ENCODE assay signal across 7 cellular contexts in the genomic region with DNA sequence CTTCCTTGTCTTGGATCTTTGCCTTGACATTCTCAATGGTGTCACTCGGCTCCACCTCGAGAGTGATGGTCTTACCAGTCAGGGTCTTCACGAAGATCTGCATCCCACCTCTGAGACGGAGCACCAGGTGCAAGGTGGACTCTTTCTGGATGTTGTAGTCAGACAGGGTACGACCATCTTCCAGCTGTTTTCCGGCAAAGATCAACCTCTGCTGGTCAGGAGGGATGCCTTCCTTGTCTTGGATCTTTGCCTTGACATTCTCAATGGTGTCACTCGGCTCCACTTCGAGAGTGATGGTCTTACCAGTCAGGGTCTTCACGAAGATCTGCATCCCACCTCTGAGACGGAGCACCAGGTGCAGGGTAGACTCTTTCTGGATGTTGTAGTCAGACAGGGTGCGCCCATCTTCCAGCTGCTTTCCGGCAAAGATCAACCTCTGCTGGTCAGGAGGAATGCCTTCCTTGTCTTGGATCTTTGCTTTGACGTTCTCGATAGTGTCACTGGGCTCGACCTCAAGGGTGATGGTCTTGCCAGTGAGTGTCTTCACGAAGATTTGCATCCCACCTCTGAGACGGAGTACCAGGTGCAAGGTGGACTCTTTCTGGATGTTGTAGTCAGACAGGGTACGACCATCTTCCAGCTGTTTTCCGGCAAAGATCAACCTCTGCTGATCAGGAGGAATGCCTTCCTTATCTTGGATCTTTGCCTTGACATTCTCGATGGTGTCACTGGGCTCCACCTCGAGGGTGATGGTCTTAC. TPM values are rescaled to one million over a fixed set of nuclear protein-coding genes. Genes with fewer than 3 reads are reported as not detected.
A peak's percentile ranks its signal among the peaks of the same experiment; 100 is the strongest.
DNase-seq lines count a peak whose midpoint lies in the region; ATAC-seq and TF ChIP-seq lines count a peak whose summit lies in the region.
"Not testable (repeated sequence)": the region's sequence is repeated elsewhere in the genome, so short reads cannot be mapped to it uniquely, and the experiment has no call there.

No MANE protein-coding gene starts in this region.

- TF ChIP-seq POLR2A in heart left ventricle (IDR thresholded peaks at IDR 0.05) = not testable (repeated sequence)

- H3K36me3 Mint-ChIP-seq in activated naive CD4-positive, alpha-beta T cell treated with anti-CD3 and anti-CD28 coated beads, Interleukin-2, amount 50 U/mL, for 24 hours = peaks cover 28% of the 10 kb centered on the region

- H3K27me3 Mint-ChIP-seq in activated naive CD4-positive, alpha-beta T cell treated with anti-CD3 and anti-CD28 coated beads, Interleukin-2, amount 50 U/mL, for 24 hours = not testable (repeated sequence)

- CTCF ChIA-PET in RWPE1 (lab: Yijun Ruan, JAX) = interaction anchor here (2.5 kb wide), 1 partner anchor 28 kb away, joined by 11 read pairs; no protein-coding TSS in a partner anchor

- in situ Hi-C loops in GM23248 (cut with MboI) = not testable (repeated sequence)

- not testable (repeated sequence) for TF ChIP-seq CTCF in RWPE1 (conservative IDR thresholded peaks at IDR 0.05; ENCODE audit: low read depth); colonic mucosa (IDR thresholded peaks at IDR 0.05); heart left ventricle (IDR thresholded peaks at IDR 0.05)

- POLR2A ChIA-PET in RWPE1 (lab: Yijun Ruan, JAX; ENCODE audit: low non-redundant PET) = not testable (repeated sequence)

- peak overlapping the region; percentile 99 for H3K27ac Mint-ChIP-seq in activated naive CD4-positive, alpha-beta T cell treated with anti-CD3 and anti-CD28 coated beads, Interleukin-2, amount 50 U/mL, for 24 hours

- H3K36me3 ChIP-seq in GM23248 (ENCODE audit: low read depth) (peaks cover 16% of the 10 kb centered on the region), heart left ventricle (peaks cover 0 to 40% (median 28%) of the 10 kb centered on the region in 9 donors), muscle layer of duodenum (ENCODE audit: control insufficient read depth in 1 of 2, insufficient read depth in 2 of 2, low read length in 2 of 2) (peaks cover 19 to 46% of the 10 kb centered on the region in 2 donors)
- not testable (repeated sequence) for H3K36me3 ChIP-seq in colonic mucosa

- H3K4me3 Mint-ChIP-seq in activated naive CD4-positive, alpha-beta T cell treated with anti-CD3 and anti-CD28 coated beads, Interleukin-2, amount 50 U/mL, for 24 hours = peak overlapping the region; percentile 98

- 41 to 47% methylated on average over 19 of the region's 21 CpGs for WGBS in GM23248 (ENCODE audit: low coverage in 1 of 2, low lambda C conversion rate in 2 of 2, missing lambda C conversion rate in 2 of 2), 2 experiments
- WGBS in heart left ventricle, 4 donors = 25 to 45% (median 37%) methylated on average over 14 to 19 of the region's 21 CpGs

- peaks cover 21% of the 10 kb centered on the region for H4K20me1 ChIP-seq in GM23248 (ENCODE audit: insufficient read depth)

- not testable (repeated sequence) for DNase-seq in GM23248; RWPE1 (ENCODE audit: low spot score); colonic mucosa; heart left ventricle; skeletal muscle cell (ENCODE audit: low read depth)

- peaks cover 72% of the 10 kb centered on the region for H3F3A ChIP-seq in GM23248 (ENCODE audit: insufficient read depth)

- H3K9me3 ChIP-seq in GM23248 (ENCODE audit: low read depth); colonic mucosa; heart left ventricle; muscle layer of duodenum (ENCODE audit: control insufficient read depth in 1 of 2, low read length in 2 of 2): not testable (repeated sequence)

- not testable (repeated sequence) for H3K27me3 ChIP-seq in GM23248 (replicated peaks; ENCODE audit: insufficient read depth); colonic mucosa; heart left ventricle; muscle layer of duodenum (ENCODE audit: low read depth, low read length)

- H3K4me3 ChIP-seq in GM23248 (peak overlapping the region; percentile 99), colonic mucosa (peak overlapping the region; percentile 58), heart left ventricle (peak overlapping the region in 11 of 12 donors; percentile 4 to 98 (median 96)), muscle layer of duodenum (ENCODE audit: low read depth in 1 of 2, low read length in 2 of 2) (peak overlapping the region; percentile 98), skeletal muscle cell (ENCODE audit: low read depth, low read length) (peak overlapping the region; percentile 96)

- H3K27ac ChIP-seq in GM23248 (peak overlapping the region; percentile 100), RWPE1 (peak overlapping the region; percentile 40), heart left ventricle (peak overlapping the region in 6 of 12 donors; percentile 8 to 100 (median 99))
- not testable (repeated sequence) for H3K27ac ChIP-seq in colonic mucosa; muscle layer of duodenum (ENCODE audit: low read length)

- peak overlapping the region; percentile 82 for H3K4me2 ChIP-seq in GM23248 (ENCODE audit: unreplicated experiment)

- not testable (repeated sequence) for H3K9me2 ChIP-seq in GM23248 (ENCODE audit: insufficient read depth)

- H2AFZ ChIP-seq in GM23248 = not testable (repeated sequence)

- intact Hi-C loops in colonic mucosa (cut with DNase I) = not testable (repeated sequence)
- intact Hi-C loops in heart left ventricle (cut with DNase I) = loop anchor here in 1 of 10 donors (10.0 kb wide), 1 partner anchor 398 kb away; no protein-coding TSS in a partner anchor

- H3K79me2 ChIP-seq in GM23248 (ENCODE audit: insufficient read depth) = peaks cover 55% of the 10 kb centered on the region

- H3K4me1 ChIP-seq in GM23248 (ENCODE audit: insufficient read depth) = peaks cover 31% of the 10 kb centered on the region
- H3K4me1 ChIP-seq in colonic mucosa = peaks cover 23% of the 10 kb centered on the region
- H3K4me1 ChIP-seq in heart left ventricle = peaks cover 10 to 59% (median 44%) of the 10 kb centered on the region in 12 donors
- peaks cover 15 to 29% of the 10 kb centered on the region in 2 donors for H3K4me1 ChIP-seq in muscle layer of duodenum (ENCODE audit: control insufficient read depth in 1 of 2, insufficient read depth in 2 of 2, low read length in 2 of 2)

- not testable (repeated sequence) for H3K9me3 Mint-ChIP-seq in activated naive CD4-positive, alpha-beta T cell treated with anti-CD3 and anti-CD28 coated beads, Interleukin-2, amount 50 U/mL, for 24 hours

- ATAC-seq in heart left ventricle = not testable (repeated sequence)

- H3K9ac ChIP-seq in GM23248 (peak overlapping the region; percentile 100), colonic mucosa (ENCODE audit: low read depth in 2 of 2, low read length in 2 of 2) (peak overlapping the region in 1 of 2 donors; percentile 100)

- peaks cover 60% of the 10 kb centered on the region for H3K4me1 Mint-ChIP-seq in activated naive CD4-positive, alpha-beta T cell treated with anti-CD3 and anti-CD28 coated beads, Interleukin-2, amount 50 U/mL, for 24 hours

RNA-seq across cellular contexts. Expression of a gene that starts 1.7 kb away (rescaled TPM):
- total RNA-seq in GM23248 (2014; rRNA removed; shearing (Covaris generic)) = 1,383 and 1,496 TPM in 2 replicates
- polyA plus RNA-seq in GM23248 (2016; fragmentation: Nextera tagmentation; extraction: Ambion mirVana) (1,490 and 1,515 TPM in 2 replicates), heart left ventricle (1,000 to 10,000 TPM; 1,238 to 1,403 TPM)
- total RNA-seq in colonic mucosa (1,000 to 10,000 TPM in 1 of 2 donors, 100 to 1,000 TPM in 1; 903 to 1,043 TPM), heart left ventricle (1,000 to 10,000 TPM in 8 of 9 donors, 100 to 1,000 TPM in 1; 811 to 2,185 (median 1,239) TPM)

RNA-seq across cellular contexts. Expression of a gene that starts 49.0 kb away (rescaled TPM):
- 2.2 and 3.2 TPM in 2 replicates for total RNA-seq in GM23248 (2014; rRNA removed; shearing (Covaris generic))
- polyA plus RNA-seq in GM23248 (2016; fragmentation: Nextera tagmentation; extraction: Ambion mirVana) = 5.0 and 5.2 TPM in 2 replicates
- total RNA-seq in colonic mucosa = 10 to 100 TPM; 44.9 to 83.1 TPM
- total RNA-seq in heart left ventricle = 10 to 100 TPM in 8 of 9 donors, 1 to 10 TPM in 1; 6.9 to 21.7 (median 15.2) TPM
- 1 to 10 TPM; 8.3 to 8.8 TPM for polyA plus RNA-seq in heart left ventricle
